ENCODE assay signal across 17 cellular contexts in the genomic region with DNA sequence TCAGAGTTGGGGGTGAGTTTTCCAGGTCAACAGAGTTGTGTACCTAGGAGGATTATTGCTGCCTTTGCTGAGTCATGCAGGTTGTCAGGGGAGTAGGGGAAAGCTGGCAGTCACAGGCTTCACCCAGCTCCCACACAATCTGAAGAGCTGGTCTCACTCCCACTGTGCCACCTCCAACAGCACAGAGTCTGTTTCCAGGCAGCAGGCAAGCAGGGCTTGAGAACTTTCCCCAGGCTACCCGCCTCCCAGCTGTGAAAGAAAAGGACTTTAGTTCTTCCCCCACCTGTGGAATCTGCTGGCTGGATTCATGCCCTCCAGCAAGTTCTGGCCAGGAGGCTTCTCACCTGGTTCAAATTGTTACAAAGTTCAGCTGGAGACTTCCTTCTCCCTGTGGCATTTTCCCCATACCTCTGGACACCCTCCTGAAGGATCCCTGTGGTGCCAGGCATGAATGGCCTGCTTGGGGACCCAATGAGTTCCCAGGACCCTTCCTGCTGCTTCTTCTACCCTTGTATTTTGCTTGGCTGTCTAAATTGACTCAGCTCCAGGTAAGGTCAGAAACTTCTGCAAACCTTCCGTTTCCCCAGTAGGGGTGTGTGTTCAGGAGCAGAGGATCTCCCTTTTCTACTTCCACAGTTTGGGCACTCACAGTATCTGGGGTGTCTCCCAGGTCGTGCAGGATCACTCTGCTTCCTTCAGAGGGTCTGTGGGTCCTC.
DNase-seq lines count a peak whose midpoint lies in the region; TF ChIP-seq lines count a peak whose summit lies in the region.
"Had no signal": no experiment of that assay in that cellular context is flagged by ENCODE, and none has a peak within 500 bp of the region (broad histone marks: within the 10 kb centered on the region; RNA-seq: fewer than 3 reads in every experiment).

No MANE protein-coding gene starts in this region.

- no peak overlapping the region for H3K4ac ChIP-seq in trophoblast cell (ENCODE audit: low read depth, low read length)

- intact Hi-C loops in head of caudate nucleus (cut with DNase I) = no loop called here

- peak overlapping the region; percentile 5 for H3K14ac ChIP-seq in trophoblast cell (ENCODE audit: low read length)

- H3K9me3 ChIP-seq in trophoblast cell (ENCODE audit: insufficient read depth, low read depth, low read length) = no peaks in the 10 kb centered on the region
- H3K9me3 ChIP-seq: esophagus squamous epithelium, neutrophil had no signal

- H3K79me1 ChIP-seq in trophoblast cell (ENCODE audit: low read length) = peaks cover 8% of the 10 kb centered on the region

- no peak overlapping the region for H4K12ac ChIP-seq in trophoblast cell (ENCODE audit: low read depth, low read length)

- no peak overlapping the region for H3K18ac ChIP-seq in trophoblast cell (ENCODE audit: low read length)

- no CpG with 5 or more reads among the region's 3 CpGs for WGBS in trophoblast cell (ENCODE audit: extremely low coverage, insufficient coverage, insufficient read length)

- H3K79me2 ChIP-seq in trophoblast cell (ENCODE audit: control insufficient read depth, insufficient read depth, low read length, poor library complexity) = no peaks in the 10 kb centered on the region

- H2BK5ac ChIP-seq in trophoblast cell (ENCODE audit: low read depth, low read length, poor library complexity) = peak overlapping the region; percentile 21

- peak; percentile 20; the same call in 1 of the 3 replicates for TF ChIP-seq CTCF in GM12872 (IDR thresholded peaks at IDR 0.05; ENCODE audit: insufficient read depth, low read depth, low read length)

- no peaks in the 10 kb centered on the region for H3K36me3 ChIP-seq in trophoblast cell (ENCODE audit: control insufficient read depth in 1 of 2, insufficient read depth in 2 of 2, low read length in 2 of 2)
- H3K36me3 ChIP-seq: esophagus squamous epithelium, neutrophil had no signal

- no peak overlapping the region for H2AFZ ChIP-seq in trophoblast cell (ENCODE audit: insufficient read depth, low read length, poor library complexity)
- H2AFZ ChIP-seq: GM23248 had no signal

- no peak overlapping the region for H3K23ac ChIP-seq in trophoblast cell (ENCODE audit: low read length)

- H3K27ac ChIP-seq in trophoblast cell (ENCODE audit: low read depth, low read length) = peak overlapping the region; percentile 13
- H3K27ac ChIP-seq: esophagus squamous epithelium, GM23248, neutrophil had no signal

- no peak overlapping the region for H3K4me2 ChIP-seq in trophoblast cell (ENCODE audit: low read length)

- H3K4me3 ChIP-seq in trophoblast cell (ENCODE audit: low read depth, low read length) = no peak overlapping the region
- H3K4me3 ChIP-seq: esophagus squamous epithelium, GM23248 had no signal

- peak overlapping the region; percentile 68 for H2BK12ac ChIP-seq in trophoblast cell (ENCODE audit: low read length)

- peak overlapping the region; percentile 58 for H4K91ac ChIP-seq in trophoblast cell (ENCODE audit: low read depth, low read length)

- DNase-seq in NCI-H69 (lab: John Stamatoyannopoulos, UW) (peak; percentile 85), head of caudate nucleus (peak in 36 of 42 donors; percentile 1 to 86 (median 34)), trophoblast cell (peak; percentile 94 to 96), 8988T (no peak), GF-D8 (lab: John Stamatoyannopoulos, UW) (no peak), activated gamma-delta T cell (lab: John Stamatoyannopoulos, UW) (no peak)
- no peak for DNase-seq in activated naive CD4-positive, alpha-beta T cell (lab: John Stamatoyannopoulos, UW)
- DNase-seq: activated CD8-positive, alpha-beta T cell treated with anti-CD3 and anti-CD28 coated beads, Interleukin-2, amount 10 ng/mL, durations not matched to agents 7 days and 5 days; COR-L47; esophagus squamous epithelium; GM23248; NCI-H146; NCI-H226; Right ventricle myocardium superior; stimulated activated CD4-positive, alpha-beta T cell treated with anti-CD3 and anti-CD28 coated beads, Interleukin-2, amount 100 ng/mL, for 24 hours had no signal

- H3K4me1 ChIP-seq in trophoblast cell (ENCODE audit: control insufficient read depth in 1 of 2, insufficient read depth in 2 of 2, low read length in 2 of 2) = peaks cover 13 to 15% of the 10 kb centered on the region in 2 experiments

- no peak overlapping the region for H2AK5ac ChIP-seq in trophoblast cell (ENCODE audit: low read length)

- no peak overlapping the region for H3K9ac ChIP-seq in trophoblast cell (ENCODE audit: low read length)
- H3K9ac ChIP-seq: GM23248 had no signal

- no peaks in the 10 kb centered on the region for H3K27me3 ChIP-seq in trophoblast cell (ENCODE audit: insufficient read depth, low read length)
- H3K27me3 ChIP-seq: esophagus squamous epithelium, neutrophil had no signal

- H2BK120ac ChIP-seq in trophoblast cell (ENCODE audit: insufficient read depth, low read length, poor library complexity) = peak overlapping the region; percentile 37

- H4K8ac ChIP-seq in trophoblast cell (ENCODE audit: low read depth, low read length) = no peak overlapping the region

Comparison
In these comparisons a context has a peak if more than half of its experiments do, and no peak if none do; other contexts are left out.
1. DNase-seq: peak in NCI-H69 (single experiment), head of caudate nucleus (36 of 42) and trophoblast cell (2 of 2); none in 8988T (single experiment), GF-D8 (single experiment), activated naive CD4-positive, alpha-beta T cell (0 of 4) and activated gamma-delta T cell (single experiment).